ENCODE assay signal across 22 cellular contexts in the genomic region with DNA sequence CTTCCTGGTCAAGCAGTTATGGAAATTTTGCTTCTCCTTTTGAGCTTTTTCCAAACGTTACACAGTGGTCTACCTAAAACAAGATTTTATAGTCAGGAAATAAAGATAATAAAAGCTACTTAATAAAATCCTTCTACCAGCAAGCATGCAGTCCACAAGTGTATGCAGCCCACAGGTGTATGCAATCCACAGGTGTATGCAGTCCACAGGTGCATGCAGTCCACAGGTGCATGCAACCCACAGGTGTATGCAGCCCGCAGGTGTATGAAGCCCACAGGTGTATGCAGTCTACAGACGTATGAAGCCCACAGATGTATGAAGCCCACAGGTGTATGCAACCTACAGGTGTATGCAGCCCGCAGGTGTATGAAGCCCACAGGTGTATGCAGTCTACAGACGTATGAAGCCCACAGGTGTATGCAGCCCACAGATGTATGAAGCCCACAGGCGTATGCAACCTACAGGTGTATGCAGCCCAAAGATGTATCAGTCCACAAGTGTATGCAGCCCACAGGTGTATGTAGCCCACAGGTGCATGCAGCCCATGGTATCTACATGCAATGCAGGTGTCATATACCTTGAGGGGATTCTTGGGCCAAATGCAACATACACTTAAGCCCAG.
"Had no signal": no experiment of that assay in that cellular context is flagged by ENCODE, and none has a peak within 500 bp of the region (broad histone marks: within the 10 kb centered on the region; RNA-seq: fewer than 3 reads in every experiment).

No MANE protein-coding gene starts in this region.

- DNase-seq: effector CD8-positive, alpha-beta T cell; erythroblast; esophagus squamous epithelium; foreskin melanocyte; glutamatergic neuron; heart right ventricle; hypothalamus; left ventricle myocardium superior; lower lobe of right lung; naive thymus-derived CD8-positive, alpha-beta T cell; nephron progenitor cell; nucleus accumbens; stimulated activated CD4-positive, alpha-beta T cell treated with anti-CD3 and anti-CD28 coated beads, Interleukin-2, amount 100 ng/mL, for 24 hours; stimulated activated CD4-positive, alpha-beta T cell treated with anti-CD3 and anti-CD28 coated beads, Interleukin-4, amount 100 ng/mL, for 24 hours; stimulated activated naive CD4-positive, alpha-beta T cell treated with Interleukin-2 at 50 U/mL for 16 hours; stomach; upper lobe of left lung had no signal

- H3K4me3 ChIP-seq: esophagus squamous epithelium, heart right ventricle, lower lobe of right lung, prostate gland, right atrium auricular region, stomach, thoracic aorta, tibial nerve, upper lobe of left lung had no signal

- H3K9me3 ChIP-seq: esophagus squamous epithelium, heart right ventricle, lower lobe of right lung, prostate gland, right atrium auricular region, stomach, thoracic aorta, tibial nerve, upper lobe of left lung had no signal

- H3K4me1 ChIP-seq: esophagus squamous epithelium, lower lobe of right lung, prostate gland had no signal

- H3K36me3 ChIP-seq: esophagus squamous epithelium, heart right ventricle, lower lobe of right lung, prostate gland, right atrium auricular region, stomach, thoracic aorta, tibial nerve, upper lobe of left lung had no signal

- H3K27me3 ChIP-seq: esophagus squamous epithelium, heart right ventricle, right atrium auricular region, stomach, tibial nerve, upper lobe of left lung had no signal

- ATAC-seq: left ventricle myocardium superior; lower lobe of right lung; naive thymus-derived CD8-positive, alpha-beta T cell; sciatic nerve had no signal

- H3K27ac ChIP-seq: esophagus squamous epithelium, heart right ventricle, lower lobe of right lung, prostate gland, right atrium auricular region, stomach, thoracic aorta, upper lobe of left lung had no signal
